1 cellular context compared by ENCODE assay signal in genomic region chr1:111227875-111228747, GRCh38.
TF ChIP-seq lines count a peak whose summit lies in the region.

No MANE protein-coding gene starts in this region.

TF ChIP-seq in HepG2, 621 proteins besides CTCF, POLR2A, EP300 and RAD21 (continues in another document):
- TF ChIP-seq, protein P1, sequence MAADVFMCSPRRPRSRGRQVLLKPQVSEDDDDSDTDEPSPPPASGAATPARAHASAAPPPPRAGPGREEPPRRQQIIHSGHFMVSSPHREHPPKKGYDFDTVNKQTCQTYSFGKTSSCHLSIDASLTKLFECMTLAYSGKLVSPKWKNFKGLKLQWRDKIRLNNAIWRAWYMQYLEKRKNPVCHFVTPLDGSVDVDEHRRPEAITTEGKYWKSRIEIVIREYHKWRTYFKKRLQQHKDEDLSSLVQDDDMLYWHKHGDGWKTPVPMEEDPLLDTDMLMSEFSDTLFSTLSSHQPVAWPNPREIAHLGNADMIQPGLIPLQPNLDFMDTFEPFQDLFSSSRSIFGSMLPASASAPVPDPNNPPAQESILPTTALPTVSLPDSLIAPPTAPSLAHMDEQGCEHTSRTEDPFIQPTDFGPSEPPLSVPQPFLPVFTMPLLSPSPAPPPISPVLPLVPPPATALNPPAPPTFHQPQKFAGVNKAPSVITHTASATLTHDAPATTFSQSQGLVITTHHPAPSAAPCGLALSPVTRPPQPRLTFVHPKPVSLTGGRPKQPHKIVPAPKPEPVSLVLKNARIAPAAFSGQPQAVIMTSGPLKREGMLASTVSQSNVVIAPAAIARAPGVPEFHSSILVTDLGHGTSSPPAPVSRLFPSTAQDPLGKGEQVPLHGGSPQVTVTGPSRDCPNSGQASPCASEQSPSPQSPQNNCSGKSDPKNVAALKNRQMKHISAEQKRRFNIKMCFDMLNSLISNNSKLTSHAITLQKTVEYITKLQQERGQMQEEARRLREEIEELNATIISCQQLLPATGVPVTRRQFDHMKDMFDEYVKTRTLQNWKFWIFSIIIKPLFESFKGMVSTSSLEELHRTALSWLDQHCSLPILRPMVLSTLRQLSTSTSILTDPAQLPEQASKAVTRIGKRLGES (CRISPR knock-in tag; IDR thresholded peaks at IDR 0.05; ENCODE audit: borderline replicate concordance): no peak
- TF ChIP-seq HNF4G (IDR thresholded peaks at IDR 0.05; ENCODE audit: borderline replicate concordance, low read depth, low read length) (no peak), HNF4G (CRISPR knock-in tag; IDR thresholded peaks at IDR 0.05; ENCODE audit: borderline replicate concordance, low read depth) (no peak), ZNF451 (CRISPR knock-in tag; IDR thresholded peaks at IDR 0.05) (no peak), ZNF275 (CRISPR knock-in tag; IDR thresholded peaks at IDR 0.05; ENCODE audit: borderline replicate concordance) (0 out of 2 replicates have a peak, but pooled peaks have one; percentile 31), ZNF75D (CRISPR knock-in tag; IDR thresholded peaks at IDR 0.05; ENCODE audit: borderline replicate concordance) (no peak), EZH2 (conservative IDR thresholded peaks at IDR 0.05; ENCODE audit: low read depth, low read length) (no peak), FOXM1 (CRISPR knock-in tag; IDR thresholded peaks at IDR 0.05) (no peak), U2AF2 (IDR thresholded peaks at IDR 0.05; ENCODE audit: low read depth, low read length) (no peak), FOXA3 (CRISPR knock-in tag; IDR thresholded peaks at IDR 0.05) (peak; percentile 23; the same call in 1 of the 2 replicates), PAWR (CRISPR knock-in tag; IDR thresholded peaks at IDR 0.05; ENCODE audit: borderline replicate concordance) (no peak), ZNF225 (CRISPR knock-in tag; IDR thresholded peaks at IDR 0.05) (no peak), FOXC1 (CRISPR knock-in tag; IDR thresholded peaks at IDR 0.05; ENCODE audit: borderline replicate concordance) (no peak), ZNF780A (CRISPR knock-in tag; IDR thresholded peaks at IDR 0.05) (no peak), RELA (CRISPR knock-in tag; IDR thresholded peaks at IDR 0.05) (no peak), TARDBP (CRISPR knock-in tag; IDR thresholded peaks at IDR 0.05) (no peak; the same call in 1 of the 2 replicates), KMT2A (CRISPR knock-in tag; IDR thresholded peaks at IDR 0.05) (no peak), AHDC1 (CRISPR knock-in tag; IDR thresholded peaks at IDR 0.05; ENCODE audit: borderline replicate concordance) (peak; percentile 91), JUN (CRISPR knock-in tag; IDR thresholded peaks at IDR 0.05) (peak; percentile 74; the same call in 1 of the 2 replicates), ZNF383 (CRISPR knock-in tag; IDR thresholded peaks at IDR 0.05; ENCODE audit: borderline replicate concordance) (no peak), GABPB1 (CRISPR knock-in tag; IDR thresholded peaks at IDR 0.05) (no peak), ARID2 (CRISPR knock-in tag; IDR thresholded peaks at IDR 0.05; ENCODE audit: borderline replicate concordance) (no peak), RARG (CRISPR knock-in tag; IDR thresholded peaks at IDR 0.05; ENCODE audit: low read depth) (no peak), U2AF1 (optimal IDR thresholded peaks at IDR 0.05; ENCODE audit: low read depth, low read length) (no peak), ZNF782 (CRISPR knock-in tag; IDR thresholded peaks at IDR 0.05; ENCODE audit: borderline replicate concordance) (no peak), ZNF205 (CRISPR knock-in tag; IDR thresholded peaks at IDR 0.05) (0 out of 2 replicates have a peak, but pooled peaks have one; percentile 2), TEAD3 (CRISPR knock-in tag; optimal IDR thresholded peaks at IDR 0.05; ENCODE audit: borderline replicate concordance) (peak; percentile 59), FOXO1 (CRISPR knock-in tag; IDR thresholded peaks at IDR 0.05) (peak; percentile 72; the same call in 1 of the 2 replicates), HNRNPK (IDR thresholded peaks at IDR 0.05; ENCODE audit: low read depth, low read length, poor library complexity, severe bottlenecking) (peak; percentile 31), ZNF326 (CRISPR knock-in tag; IDR thresholded peaks at IDR 0.05; ENCODE audit: borderline replicate concordance) (no peak), SP5 (CRISPR knock-in tag; IDR thresholded peaks at IDR 0.05; ENCODE audit: borderline replicate concordance, low read depth) (0 out of 2 replicates have a peak, but pooled peaks have one; percentile 27), HNRNPUL1 (IDR thresholded peaks at IDR 0.05; ENCODE audit: low read depth, low read length) (no peak), HOXD1 (CRISPR knock-in tag; IDR thresholded peaks at IDR 0.05) (no peak), NFIC (IDR thresholded peaks at IDR 0.05; ENCODE audit: low read length) (0 out of 2 replicates have a peak, but pooled peaks have one; percentile 41), CENPX (CRISPR knock-in tag; IDR thresholded peaks at IDR 0.05) (no peak), GFI1 (CRISPR knock-in tag; IDR thresholded peaks at IDR 0.05; ENCODE audit: borderline replicate concordance) (peak; percentile 37; the same call in 1 of the 2 replicates), NFIB (CRISPR knock-in tag; IDR thresholded peaks at IDR 0.05; ENCODE audit: borderline replicate concordance) (no peak), E2F2 (CRISPR knock-in tag; IDR thresholded peaks at IDR 0.05; ENCODE audit: borderline replicate concordance) (no peak)
- TF ChIP-seq, protein P2, sequence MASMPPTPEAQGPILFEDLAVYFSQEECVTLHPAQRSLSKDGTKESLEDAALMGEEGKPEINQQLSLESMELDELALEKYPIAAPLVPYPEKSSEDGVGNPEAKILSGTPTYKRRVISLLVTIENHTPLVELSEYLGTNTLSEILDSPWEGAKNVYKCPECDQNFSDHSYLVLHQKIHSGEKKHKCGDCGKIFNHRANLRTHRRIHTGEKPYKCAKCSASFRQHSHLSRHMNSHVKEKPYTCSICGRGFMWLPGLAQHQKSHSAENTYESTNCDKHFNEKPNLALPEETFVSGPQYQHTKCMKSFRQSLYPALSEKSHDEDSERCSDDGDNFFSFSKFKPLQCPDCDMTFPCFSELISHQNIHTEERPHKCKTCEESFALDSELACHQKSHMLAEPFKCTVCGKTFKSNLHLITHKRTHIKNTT (CRISPR knock-in tag; IDR thresholded peaks at IDR 0.05): no peak
- TF ChIP-seq, protein P3, sequence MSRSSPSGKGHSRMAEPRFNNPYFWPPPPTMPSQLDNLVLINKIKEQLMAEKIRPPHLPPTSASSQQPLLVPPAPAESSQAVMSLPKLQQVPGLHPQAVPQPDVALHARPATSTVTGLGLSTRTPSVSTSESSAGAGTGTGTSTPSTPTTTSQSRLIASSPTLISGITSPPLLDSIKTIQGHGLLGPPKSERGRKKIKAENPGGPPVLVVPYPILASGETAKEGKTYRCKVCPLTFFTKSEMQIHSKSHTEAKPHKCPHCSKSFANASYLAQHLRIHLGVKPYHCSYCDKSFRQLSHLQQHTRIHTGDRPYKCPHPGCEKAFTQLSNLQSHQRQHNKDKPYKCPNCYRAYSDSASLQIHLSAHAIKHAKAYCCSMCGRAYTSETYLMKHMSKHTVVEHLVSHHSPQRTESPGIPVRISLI (CRISPR knock-in tag; IDR thresholded peaks at IDR 0.05; ENCODE audit: borderline replicate concordance): peak; percentile 80; the same call in 1 of the 2 replicates
- TF ChIP-seq, protein P4, sequence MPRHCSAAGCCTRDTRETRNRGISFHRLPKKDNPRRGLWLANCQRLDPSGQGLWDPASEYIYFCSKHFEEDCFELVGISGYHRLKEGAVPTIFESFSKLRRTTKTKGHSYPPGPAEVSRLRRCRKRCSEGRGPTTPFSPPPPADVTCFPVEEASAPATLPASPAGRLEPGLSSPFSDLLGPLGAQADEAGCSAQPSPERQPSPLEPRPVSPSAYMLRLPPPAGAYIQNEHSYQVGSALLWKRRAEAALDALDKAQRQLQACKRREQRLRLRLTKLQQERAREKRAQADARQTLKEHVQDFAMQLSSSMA (CRISPR knock-in tag; IDR thresholded peaks at IDR 0.05): no peak
- TF ChIP-seq, protein P5, sequence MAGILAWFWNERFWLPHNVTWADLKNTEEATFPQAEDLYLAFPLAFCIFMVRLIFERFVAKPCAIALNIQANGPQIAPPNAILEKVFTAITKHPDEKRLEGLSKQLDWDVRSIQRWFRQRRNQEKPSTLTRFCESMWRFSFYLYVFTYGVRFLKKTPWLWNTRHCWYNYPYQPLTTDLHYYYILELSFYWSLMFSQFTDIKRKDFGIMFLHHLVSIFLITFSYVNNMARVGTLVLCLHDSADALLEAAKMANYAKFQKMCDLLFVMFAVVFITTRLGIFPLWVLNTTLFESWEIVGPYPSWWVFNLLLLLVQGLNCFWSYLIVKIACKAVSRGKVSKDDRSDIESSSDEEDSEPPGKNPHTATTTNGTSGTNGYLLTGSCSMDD (CRISPR knock-in tag; IDR thresholded peaks at IDR 0.05): no peak
- TF ChIP-seq, protein P6, sequence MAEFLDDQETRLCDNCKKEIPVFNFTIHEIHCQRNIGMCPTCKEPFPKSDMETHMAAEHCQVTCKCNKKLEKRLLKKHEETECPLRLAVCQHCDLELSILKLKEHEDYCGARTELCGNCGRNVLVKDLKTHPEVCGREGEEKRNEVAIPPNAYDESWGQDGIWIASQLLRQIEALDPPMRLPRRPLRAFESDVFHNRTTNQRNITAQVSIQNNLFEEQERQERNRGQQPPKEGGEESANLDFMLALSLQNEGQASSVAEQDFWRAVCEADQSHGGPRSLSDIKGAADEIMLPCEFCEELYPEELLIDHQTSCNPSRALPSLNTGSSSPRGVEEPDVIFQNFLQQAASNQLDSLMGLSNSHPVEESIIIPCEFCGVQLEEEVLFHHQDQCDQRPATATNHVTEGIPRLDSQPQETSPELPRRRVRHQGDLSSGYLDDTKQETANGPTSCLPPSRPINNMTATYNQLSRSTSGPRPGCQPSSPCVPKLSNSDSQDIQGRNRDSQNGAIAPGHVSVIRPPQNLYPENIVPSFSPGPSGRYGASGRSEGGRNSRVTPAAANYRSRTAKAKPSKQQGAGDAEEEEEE (CRISPR knock-in tag; IDR thresholded peaks at IDR 0.05; ENCODE audit: borderline replicate concordance): no peak
- TF ChIP-seq, protein P7, sequence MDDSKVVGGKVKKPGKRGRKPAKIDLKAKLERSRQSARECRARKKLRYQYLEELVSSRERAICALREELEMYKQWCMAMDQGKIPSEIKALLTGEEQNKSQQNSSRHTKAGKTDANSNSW (CRISPR knock-in tag; IDR thresholded peaks at IDR 0.05; ENCODE audit: borderline replicate concordance): no peak
